9 cellular contexts compared by ENCODE assay signal in genomic region chr3:151203053-151203420, GRCh38. TPM values are rescaled to one million over a fixed set of nuclear protein-coding genes. Genes with fewer than 3 reads are reported as not detected.
DNase-seq lines count a peak whose midpoint lies in the region; ATAC-seq and TF ChIP-seq lines count a peak whose summit lies in the region.
"Had no signal": no experiment of that assay in that cellular context is flagged by ENCODE, and none has a peak within 500 bp of the region (broad histone marks: within the 10 kb centered on the region; RNA-seq: fewer than 3 reads in every experiment).

TSS of gene GPR171 (minus strand) at chr3:151203216. CDS start at chr3:151199386, 3,830 bp downstream.

- no peak within 1 kb of the TSS for H3K4me3 ChIP-seq in WERI-Rb-1 (ENCODE audit: low read depth, low read length)

- H3K36me3 ChIP-seq in WERI-Rb-1: no peaks in the 10 kb centered on the region

- no peaks in the 10 kb centered on the region for H3K27me3 ChIP-seq in WERI-Rb-1 (ENCODE audit: insufficient read depth, low read depth, severe bottlenecking)

- in situ Hi-C loops in G401 (cut with HindIII; ENCODE audit: low sequenced_read_pairs): no loop called here

- H3K9me3 ChIP-seq in WERI-Rb-1 (ENCODE audit: severe bottlenecking): no peaks in the 10 kb centered on the region

- H3K27ac ChIP-seq in WERI-Rb-1: no peak within 1 kb of the TSS

- no peak for TF ChIP-seq CTCF in WERI-Rb-1 (IDR thresholded peaks at IDR 0.05; ENCODE audit: low read depth, low read length)

- DNase-seq in activated T-cell treated with anti-CD3 and anti-CD28 coated beads for 1 hour (ENCODE audit: low read depth): peak; percentile 39
- peak in 2 of 3 donors; percentile 23 to 41 for DNase-seq in stimulated activated CD4-positive, alpha-beta T cell treated with anti-CD3 and anti-CD28 coated beads, TNF-alpha, amount 100 ng/mL, for 1 hour (ENCODE audit: low read depth in 3 of 3, low spot score in 1 of 3)
- DNase-seq in WERI-Rb-1: no peak
- no peak for DNase-seq in SHP77 treated with DMSO at 0.1 percent for 48 hours (lab: John Stamatoyannopoulos, UW)
- no peak for DNase-seq in superior temporal gyrus (ENCODE audit: extremely low spot score)
- DNase-seq in G401 (ENCODE audit: low spot score): no peak

- peak; percentile 89 for ATAC-seq in GM18909 (IDR thresholded peaks at IDR 0.05; ENCODE audit: poor library complexity, unreplicated experiment)
- peak; percentile 92 for ATAC-seq in HG03108 (IDR thresholded peaks at IDR 0.05; ENCODE audit: unreplicated experiment)

RNA-seq across cellular contexts. Expression of gene GPR171, which starts in this region (rescaled TPM):
- total RNA-seq in G401 (2014; rRNA removed; shearing (Covaris generic)): not detected in 2 replicates
- total RNA-seq: endothelial cell of umbilical vein had no signal

Comparison
In these comparisons a context has a peak if more than half of its experiments do, and no peak if none do; other contexts are left out.
1. DNase-seq: peak in activated T-cell treated with anti-CD3 and anti-CD28 coated beads for 1 hour (single experiment) and stimulated activated CD4-positive, alpha-beta T cell treated with anti-CD3 and anti-CD28 coated beads, TNF-alpha, amount 100 ng/mL, for 1 hour (2 of 3); none in WERI-Rb-1 (single experiment), SHP77 treated with DMSO at 0.1 percent for 48 hours (single experiment), superior temporal gyrus (single experiment) and G401 (single experiment).